ENCODE assay signal across 12 cellular contexts in the genomic region with DNA sequence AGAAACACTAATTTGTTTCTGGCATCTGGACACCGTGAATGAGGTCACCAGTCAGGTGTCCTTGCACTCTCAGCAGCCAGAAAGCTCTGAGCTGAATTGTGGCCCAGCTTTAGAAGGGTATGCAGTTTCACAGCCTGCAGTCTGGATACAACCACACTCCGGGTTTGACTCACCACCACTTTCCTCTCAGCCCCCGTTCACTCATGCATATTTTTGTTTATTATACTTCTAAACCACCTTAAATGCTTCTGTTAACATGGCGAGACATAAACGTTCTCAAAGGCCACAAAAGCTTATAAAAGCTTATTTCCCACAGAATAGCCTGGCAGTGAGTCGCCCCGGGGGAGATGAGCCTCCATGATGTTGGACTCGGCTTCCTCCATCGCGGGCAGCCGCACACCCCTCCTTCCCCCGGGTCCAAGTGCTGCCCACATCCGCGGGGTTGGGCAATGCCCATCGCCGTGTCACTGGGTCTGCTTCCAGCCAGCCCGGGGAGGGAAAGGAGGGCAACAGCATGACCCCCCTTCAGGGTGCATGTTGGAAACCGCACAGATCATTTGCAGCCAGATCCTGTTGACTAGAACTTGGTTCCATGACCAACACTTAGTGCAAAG. TPM values are rescaled to one million over a fixed set of nuclear protein-coding genes. Genes with fewer than 3 reads are reported as not detected.
DNase-seq lines count a peak whose midpoint lies in the region; ATAC-seq, FAIRE-seq and TF ChIP-seq lines count a peak whose summit lies in the region.
"Had no signal": no experiment of that assay in that cellular context is flagged by ENCODE, and none has a peak within 500 bp of the region (broad histone marks: within the 10 kb centered on the region; RNA-seq: fewer than 3 reads in every experiment).

No MANE protein-coding gene starts in this region.

- peak; percentile 2 for DNase-seq in activated CD8-positive, alpha-beta T cell treated with anti-CD3 and anti-CD28 coated beads, Interleukin-2, amount 10 ng/mL, durations not matched to agents 7 days and 5 days
- DNase-seq in activated CD8-positive, alpha-beta T cell treated with anti-CD3 and anti-CD28 coated beads for 36 hours = no peak
- DNase-seq in heart right ventricle (no peak), GM19239 (ENCODE audit: insufficient read length, low spot score) (no peak), SKM-1 (lab: John Stamatoyannopoulos, UW; ENCODE audit: unreplicated experiment) (no peak)
- DNase-seq: activated T-cell treated with anti-CD3 and anti-CD28 coated beads, Interleukin-2, amount 50 U/mL, for 4 hours; NCI-H345; T-helper 1 cell had no signal

- peaks cover 0 to 17% (median 3%) of the 10 kb centered on the region in 11 donors for H3K9me3 ChIP-seq in heart right ventricle
- H3K9me3 ChIP-seq: A549 had no signal

- no peak overlapping the region for H3K4me3 ChIP-seq in heart right ventricle
- H3K4me3 ChIP-seq: A549 had no signal

- no peaks in the 10 kb centered on the region for H3K27me3 Mint-ChIP-seq in activated CD8-positive, alpha-beta T cell treated with anti-CD3 and anti-CD28 coated beads, Interleukin-2, amount 10 ng/mL, durations not matched to agents 7 days and 5 days (ENCODE audit: low read depth)
- H3K27me3 Mint-ChIP-seq in activated CD8-positive, alpha-beta T cell treated with anti-CD3 and anti-CD28 coated beads for 36 hours = no peaks in the 10 kb centered on the region
- peaks cover 30% of the 10 kb centered on the region for H3K27me3 Mint-ChIP-seq in stimulated activated memory B cell treated with anti-CD40 and anti-IgM and Interleukin-4, amounts not matched to agents 10 μg/mL and 1 μg/mL and 100 μg/mL, for 72 hours

- peaks cover 9% of the 10 kb centered on the region for H3K9me3 Mint-ChIP-seq in activated CD8-positive, alpha-beta T cell treated with anti-CD3 and anti-CD28 coated beads, Interleukin-2, amount 10 ng/mL, durations not matched to agents 7 days and 5 days (ENCODE audit: insufficient read depth)
- H3K9me3 Mint-ChIP-seq in activated CD8-positive, alpha-beta T cell treated with anti-CD3 and anti-CD28 coated beads for 36 hours = peaks cover 12% of the 10 kb centered on the region
- peaks cover under 1% of the 10 kb centered on the region for H3K9me3 Mint-ChIP-seq in stimulated activated memory B cell treated with anti-CD40 and anti-IgM and Interleukin-4, amounts not matched to agents 10 μg/mL and 1 μg/mL and 100 μg/mL, for 72 hours

- POLR2A ChIA-PET in activated CD8-positive, alpha-beta T cell treated with anti-CD3 and anti-CD28 coated beads, Interleukin-2, amount 10 ng/mL, durations not matched to agents 7 days and 5 days (lab: Charles Lee) = no interaction called here
- POLR2A ChIA-PET in activated CD8-positive, alpha-beta T cell treated with anti-CD3 and anti-CD28 coated beads for 36 hours (lab: Charles Lee) = no interaction called here

- no peaks in the 10 kb centered on the region for H3K36me3 Mint-ChIP-seq in activated CD8-positive, alpha-beta T cell treated with anti-CD3 and anti-CD28 coated beads, Interleukin-2, amount 10 ng/mL, durations not matched to agents 7 days and 5 days (ENCODE audit: low read depth)
- H3K36me3 Mint-ChIP-seq in activated CD8-positive, alpha-beta T cell treated with anti-CD3 and anti-CD28 coated beads for 36 hours (ENCODE audit: low read depth) = no peaks in the 10 kb centered on the region
- H3K36me3 Mint-ChIP-seq in stimulated activated memory B cell treated with anti-CD40 and anti-IgM and Interleukin-4, amounts not matched to agents 10 μg/mL and 1 μg/mL and 100 μg/mL, for 72 hours = no peaks in the 10 kb centered on the region

- H3K36me3 ChIP-seq in heart right ventricle = no peaks in the 10 kb centered on the region

- H3K4me1 ChIP-seq in heart right ventricle = peaks cover 9 to 38% (median 26%) of the 10 kb centered on the region in 9 donors
- H3K4me1 ChIP-seq: A549 had no signal

- H3K27me3 ChIP-seq in heart right ventricle = no peaks in the 10 kb centered on the region

- CTCF ChIA-PET in activated CD8-positive, alpha-beta T cell treated with anti-CD3 and anti-CD28 coated beads, Interleukin-2, amount 10 ng/mL, durations not matched to agents 7 days and 5 days (lab: Charles Lee) = interaction anchor here (0.8 kb wide), 1 partner anchor 129 kb away, joined by 3 read pairs; no protein-coding TSS in a partner anchor
- CTCF ChIA-PET in activated CD8-positive, alpha-beta T cell treated with anti-CD3 and anti-CD28 coated beads for 36 hours (lab: Charles Lee) = no interaction called here

- no peak for TF ChIP-seq CTCF in activated CD8-positive, alpha-beta T cell treated with anti-CD3 and anti-CD28 coated beads for 36 hours (IDR thresholded peaks at IDR 0.05)
- no peak for TF ChIP-seq CTCF in heart right ventricle (IDR thresholded peaks at IDR 0.05)

- H3K27ac ChIP-seq in heart right ventricle = peak overlapping the region in 6 of 10 donors; percentile 0 to 75 (median 24)
- H3K27ac ChIP-seq: A549 had no signal

- H3K4me1 Mint-ChIP-seq in activated CD8-positive, alpha-beta T cell treated with anti-CD3 and anti-CD28 coated beads, Interleukin-2, amount 10 ng/mL, durations not matched to agents 7 days and 5 days (ENCODE audit: low read depth) = no peaks in the 10 kb centered on the region
- no peaks in the 10 kb centered on the region for H3K4me1 Mint-ChIP-seq in activated CD8-positive, alpha-beta T cell treated with anti-CD3 and anti-CD28 coated beads for 36 hours (ENCODE audit: low read depth)
- H3K4me1 Mint-ChIP-seq in stimulated activated memory B cell treated with anti-CD40 and anti-IgM and Interleukin-4, amounts not matched to agents 10 μg/mL and 1 μg/mL and 100 μg/mL, for 72 hours = peaks cover 6% of the 10 kb centered on the region

- FAIRE-seq in GM19239 (lab: Jason Lieb, UNC) = no peak
- FAIRE-seq: A549 had no signal

- H3K27ac Mint-ChIP-seq in activated CD8-positive, alpha-beta T cell treated with anti-CD3 and anti-CD28 coated beads, Interleukin-2, amount 10 ng/mL, durations not matched to agents 7 days and 5 days = no peak overlapping the region
- no peak overlapping the region for H3K27ac Mint-ChIP-seq in activated CD8-positive, alpha-beta T cell treated with anti-CD3 and anti-CD28 coated beads for 36 hours
- H3K27ac Mint-ChIP-seq in stimulated activated memory B cell treated with anti-CD40 and anti-IgM and Interleukin-4, amounts not matched to agents 10 μg/mL and 1 μg/mL and 100 μg/mL, for 72 hours = no peak overlapping the region

- intact Hi-C loops in activated CD8-positive, alpha-beta T cell treated with anti-CD3 and anti-CD28 coated beads for 36 hours (cut with micrococcal nuclease) = no loop called here
- intact Hi-C loops in heart right ventricle (cut with DNase I) = no loop called here

- no peak overlapping the region for H3K4me3 Mint-ChIP-seq in activated CD8-positive, alpha-beta T cell treated with anti-CD3 and anti-CD28 coated beads, Interleukin-2, amount 10 ng/mL, durations not matched to agents 7 days and 5 days
- no peak overlapping the region for H3K4me3 Mint-ChIP-seq in activated CD8-positive, alpha-beta T cell treated with anti-CD3 and anti-CD28 coated beads for 36 hours
- H3K4me3 Mint-ChIP-seq in stimulated activated memory B cell treated with anti-CD40 and anti-IgM and Interleukin-4, amounts not matched to agents 10 μg/mL and 1 μg/mL and 100 μg/mL, for 72 hours = peak overlapping the region; percentile 8
- H3K4me3 Mint-ChIP-seq: activated T-cell treated with anti-CD3 and anti-CD28 coated beads, Interleukin-2, amount 50 U/mL, for 4 hours had no signal

- 70 to 80% methylated on average over 18 of the region's 18 CpGs for WGBS in heart right ventricle, 2 donors

- ATAC-seq in activated CD8-positive, alpha-beta T cell treated with anti-CD3 and anti-CD28 coated beads, Interleukin-2, amount 10 ng/mL, durations not matched to agents 7 days and 5 days = no peak
- no peak for ATAC-seq in activated CD8-positive, alpha-beta T cell treated with anti-CD3 and anti-CD28 coated beads for 36 hours
- no peak for ATAC-seq in SK-N-SH treated with all-trans-retinoic acid at 6 μM for 48 hours
- peak; percentile 21 to 70 (median 42) for ATAC-seq in heart right ventricle
- ATAC-seq in stimulated activated memory B cell treated with anti-CD40 and anti-IgM and Interleukin-4, amounts not matched to agents 10 μg/mL and 1 μg/mL and 100 μg/mL, for 72 hours = peak; percentile 79
- no peak for ATAC-seq in HG03139 (IDR thresholded peaks at IDR 0.05; ENCODE audit: unreplicated experiment)
- ATAC-seq: A549; activated T-cell treated with anti-CD3 and anti-CD28 coated beads, Interleukin-2, amount 50 U/mL, for 4 hours had no signal

TF ChIP-seq in SK-N-SH treated with all-trans-retinoic acid at 6 μM for 48 hours, 23 proteins besides CTCF, POLR2A, EP300 and RAD21:
- peak; percentile 55; the same call in 1 of the 2 replicates for TF ChIP-seq ZNF8 (CRISPR knock-in tag; IDR thresholded peaks at IDR 0.05)
- no peak for TF ChIP-seq ZFP3 (CRISPR knock-in tag; IDR thresholded peaks at IDR 0.05)

RNA-seq across cellular contexts. Expression of a gene that starts 16.9 kb away (rescaled TPM):
- total RNA-seq in activated CD8-positive, alpha-beta T cell treated with anti-CD3 and anti-CD28 coated beads, Interleukin-2, amount 10 ng/mL, durations not matched to agents 7 days and 5 days = 10 to 100 TPM; 22.0 to 26.5 TPM
- 10 to 100 TPM; 19.1 to 23.4 TPM for total RNA-seq in activated CD8-positive, alpha-beta T cell treated with anti-CD3 and anti-CD28 coated beads for 36 hours
- 10 to 100 TPM; 29.4 to 48.2 (median 40.1) TPM for total RNA-seq in heart right ventricle
- polyA plus RNA-seq in heart right ventricle = 10 to 100 TPM; 28.6 to 49.5 TPM

Comparison
In these comparisons a context has a peak if more than half of its experiments do, and no peak if none do; other contexts are left out.
1. ATAC-seq: peak in heart right ventricle (8 of 8) and stimulated activated memory B cell treated with anti-CD40 and anti-IgM and Interleukin-4, amounts not matched to agents 10 μg/mL and 1 μg/mL and 100 μg/mL, for 72 hours (single experiment); none in activated CD8-positive, alpha-beta T cell treated with anti-CD3 and anti-CD28 coated beads, Interleukin-2, amount 10 ng/mL, durations not matched to agents 7 days and 5 days (single experiment), activated CD8-positive, alpha-beta T cell treated with anti-CD3 and anti-CD28 coated beads for 36 hours (single experiment), SK-N-SH treated with all-trans-retinoic acid at 6 μM for 48 hours (single experiment) and HG03139 (single experiment).